In genomic region chr1:24107462-24108225, GRCh38 we compare ENCODE assay signal across 12 cellular contexts. TPM values are rescaled to one million over a fixed set of nuclear protein-coding genes. Genes with fewer than 3 reads are reported as not detected.
DNase-seq lines count a peak whose midpoint lies in the region; ATAC-seq and TF ChIP-seq lines count a peak whose summit lies in the region.
"Had no signal": no experiment of that assay in that cellular context is flagged by ENCODE, and none has a peak within 500 bp of the region (broad histone marks: within the 10 kb centered on the region; RNA-seq: fewer than 3 reads in every experiment).

No MANE protein-coding gene starts in this region.

- H3K27me3 Mint-ChIP-seq in progenitor cell of endocrine pancreas = peaks cover 5% of the 10 kb centered on the region

- H3K36me3 ChIP-seq in GM23248 (ENCODE audit: low read depth) (no peaks in the 10 kb centered on the region), SK-N-SH (replicated peaks in 1 of 2; ENCODE audit: control insufficient read depth in 1 of 2, insufficient read depth in 2 of 2, low read length in 1 of 2) (no peaks in the 10 kb centered on the region)

- H3K4me2 ChIP-seq in GM23248 (ENCODE audit: unreplicated experiment) (peak overlapping the region; percentile 74), SK-N-SH (peak overlapping the region; percentile 35; the same call in 1 of the 2 replicates)

- H3K4me1 ChIP-seq in GM23248 (ENCODE audit: insufficient read depth) (peaks cover 32% of the 10 kb centered on the region), SK-N-SH (ENCODE audit: control insufficient read depth in 1 of 2, insufficient read depth in 2 of 2, low read depth in 1 of 2, low read length in 1 of 2) (peaks cover 10 to 53% of the 10 kb centered on the region in 2 experiments; a peak in 2 of 4 replicates)

- H3K79me2 ChIP-seq in GM23248 (ENCODE audit: insufficient read depth) = no peaks in the 10 kb centered on the region
- no peaks in the 10 kb centered on the region for H3K79me2 ChIP-seq in SK-N-SH (ENCODE audit: insufficient read depth)

- POLR2A ChIA-PET in SK-N-SH (lab: Yijun Ruan, JAX) = no interaction called here

- WGBS in GM23248 (ENCODE audit: low coverage in 1 of 2, low lambda C conversion rate in 2 of 2, missing lambda C conversion rate in 2 of 2), 2 experiments = 43 to 56% methylated on average over 13 to 18 of the region's 18 CpGs
- WGBS in SK-N-SH (ENCODE audit: low lambda C conversion rate) = over 99% methylated on average over 6 of the region's 18 CpGs

- no peak for TF ChIP-seq EP300 in SK-N-SH (IDR thresholded peaks at IDR 0.05; ENCODE audit: borderline replicate concordance in 1 of 2, low read depth in 1 of 2, low read length in 1 of 2)

- no peaks in the 10 kb centered on the region for H4K20me1 ChIP-seq in GM23248 (ENCODE audit: insufficient read depth)
- H4K20me1 ChIP-seq in SK-N-SH (ENCODE audit: insufficient read depth) = no peaks in the 10 kb centered on the region

- no peak overlapping the region for H3K4me3 ChIP-seq in GM23248
- no peak overlapping the region for H3K4me3 ChIP-seq in SK-N-SH (ENCODE audit: low read depth in 2 of 2, low read length in 1 of 2)
- H3K4me3 ChIP-seq in fibroblast of pulmonary artery (replicated peaks; ENCODE audit: low read depth, low read length) = no peak overlapping the region

- no peak for TF ChIP-seq CTCF in SK-N-SH (IDR thresholded peaks at IDR 0.05)
- no peak for TF ChIP-seq CTCF in fibroblast of pulmonary artery (IDR thresholded peaks at IDR 0.05; ENCODE audit: low read length, missing control alignments)
- TF ChIP-seq CTCF in progenitor cell of endocrine pancreas (IDR thresholded peaks at IDR 0.05; ENCODE audit: unreplicated experiment) = no peak

- CTCF ChIA-PET in SK-N-SH (lab: Yijun Ruan, JAX) = no interaction called here

- ATAC-seq in HG02852 (IDR thresholded peaks at IDR 0.05; ENCODE audit: unreplicated experiment) = no peak
- ATAC-seq: activated T-cell treated with anti-CD3 and anti-CD28 coated beads, Interleukin-2, amount 50 U/mL, for 4 hours had no signal

- no peaks in the 10 kb centered on the region for H3K9me3 Mint-ChIP-seq in progenitor cell of endocrine pancreas (ENCODE audit: low read depth)
- H3K9me3 Mint-ChIP-seq: activated T-cell treated with anti-CD3 and anti-CD28 coated beads, Interleukin-2, amount 50 U/mL, for 4 hours had no signal

- no peaks in the 10 kb centered on the region for H3K9me2 ChIP-seq in GM23248 (ENCODE audit: insufficient read depth)
- no peaks in the 10 kb centered on the region for H3K9me2 ChIP-seq in SK-N-SH

- in situ Hi-C loops in GM23248 (cut with MboI) = no loop called here

- no peaks in the 10 kb centered on the region for H3K36me3 Mint-ChIP-seq in progenitor cell of endocrine pancreas (ENCODE audit: insufficient read depth)

- TF ChIP-seq RAD21 in SK-N-SH (IDR thresholded peaks at IDR 0.05; ENCODE audit: low read length) = no peak

- peak; percentile 96 for DNase-seq in GM23248
- DNase-seq in SK-N-SH = no peak
- DNase-seq in fibroblast of pulmonary artery (ENCODE audit: low read depth) = peak; percentile 61
- DNase-seq in progenitor cell of endocrine pancreas (ENCODE audit: low spot score, unreplicated experiment) = no peak
- DNase-seq in NCI-H1105 (lab: John Stamatoyannopoulos, UW) = no peak
- DNase-seq in NCI-H2081 (lab: John Stamatoyannopoulos, UW) = no peak
- DNase-seq in NCI-H146 treated with DMSO at 0.1 percent for 48 hours (lab: John Stamatoyannopoulos, UW; ENCODE audit: unreplicated experiment) = no peak
- DNase-seq: activated T-cell treated with anti-CD3 and anti-CD28 coated beads, Interleukin-2, amount 50 U/mL, for 4 hours; DMS79 treated with DMSO at 0.1 percent for 48 hours; GOT3 had no signal

- no peaks in the 10 kb centered on the region for H3K27me3 ChIP-seq in GM23248 (replicated peaks; ENCODE audit: insufficient read depth)
- H3K27me3 ChIP-seq in SK-N-SH (ENCODE audit: insufficient read depth) = no peaks in the 10 kb centered on the region

- peaks cover 35% of the 10 kb centered on the region for H3K4me1 Mint-ChIP-seq in progenitor cell of endocrine pancreas (ENCODE audit: low read depth)

- H3K9ac ChIP-seq in GM23248 (peak overlapping the region; percentile 78), SK-N-SH (no peak overlapping the region)

- peak overlapping the region; percentile 91 for H3K27ac ChIP-seq in GM23248
- peak overlapping the region in 1 of 2 experiments; percentile 52; a peak in 2 of 4 replicates for H3K27ac ChIP-seq in SK-N-SH (ENCODE audit: low read depth in 2 of 2, low read length in 1 of 2)

- H3F3A ChIP-seq in GM23248 (ENCODE audit: insufficient read depth) = peaks cover 14% of the 10 kb centered on the region
- H3F3A ChIP-seq in SK-N-SH (replicated peaks; ENCODE audit: insufficient read depth) = peaks cover 3% of the 10 kb centered on the region

- H2AFZ ChIP-seq in GM23248 (peak overlapping the region; percentile 81), SK-N-SH (ENCODE audit: low read depth) (peak overlapping the region; percentile 74; the same call in 1 of the 2 replicates)

- H3K27ac Mint-ChIP-seq in progenitor cell of endocrine pancreas = peak overlapping the region; percentile 89

- no peak overlapping the region for H3K4me3 Mint-ChIP-seq in progenitor cell of endocrine pancreas (ENCODE audit: low read depth)
- H3K4me3 Mint-ChIP-seq: activated T-cell treated with anti-CD3 and anti-CD28 coated beads, Interleukin-2, amount 50 U/mL, for 4 hours had no signal

- H3K9me3 ChIP-seq in GM23248 (ENCODE audit: low read depth) (no peaks in the 10 kb centered on the region), SK-N-SH (no peaks in the 10 kb centered on the region)

TF ChIP-seq in SK-N-SH, 30 proteins besides CTCF, POLR2A, EP300 and RAD21:
- TF ChIP-seq EZH2phosphoT487 (IDR thresholded peaks at IDR 0.05; ENCODE audit: borderline replicate concordance, low read depth) = no peak
- peak; percentile 21; the same call in 1 of the 2 replicates for TF ChIP-seq NFIC (IDR thresholded peaks at IDR 0.05; ENCODE audit: borderline replicate concordance)
- peak; percentile 37; the same call in 1 of the 2 replicates for TF ChIP-seq FOSL2 (IDR thresholded peaks at IDR 0.05; ENCODE audit: borderline replicate concordance, low read depth)

RNA-seq across cellular contexts. Expression of gene MYOM3, which starts 4.3 kb away (rescaled TPM):
- total RNA-seq in GM23248 (2014; rRNA removed; shearing (Covaris generic)) = 1.0 and 1.4 TPM in 2 replicates
- polyA plus RNA-seq in GM23248 (2016; fragmentation: Nextera tagmentation; extraction: Ambion mirVana) = 0.76 and 1.2 TPM in 2 replicates
- polyA plus RNA-seq in SK-N-SH (2012; rRNA removed) = 0.02 and 0.05 TPM in 2 replicates
- polyA plus RNA-seq in SK-N-SH (2012; cell fraction: cytosol; rRNA removed) = 0.04 and 0.05 TPM in 2 replicates
- 0.08 TPM in 2 replicates for polyA plus RNA-seq in SK-N-SH (2012; cell fraction: nucleus; rRNA removed)
- 0.62 and 0.84 TPM in 2 replicates for total RNA-seq in progenitor cell of endocrine pancreas
- total RNA-seq: activated T-cell treated with anti-CD3 and anti-CD28 coated beads, Interleukin-2, amount 50 U/mL, for 4 hours had no signal
- polyA plus RNA-seq: neural cell had no signal

RNA-seq across cellular contexts. Expression of gene IL22RA1, which starts 35.3 kb away (rescaled TPM):
- total RNA-seq in GM23248 (2014; rRNA removed; shearing (Covaris generic)) = not detected in 2 replicates
- polyA plus RNA-seq in GM23248 (2016; fragmentation: Nextera tagmentation; extraction: Ambion mirVana) = 0.21 TPM in 1 of 2 replicates, not detected in the other
- polyA plus RNA-seq in SK-N-SH (2012; rRNA removed) = 0.03 and 0.05 TPM in 2 replicates
- not detected in 2 replicates for polyA plus RNA-seq in SK-N-SH (2012; cell fraction: cytosol; rRNA removed)
- 0.02 TPM in 2 replicates for polyA plus RNA-seq in SK-N-SH (2012; cell fraction: nucleus; rRNA removed)
- total RNA-seq in progenitor cell of endocrine pancreas = 0.13 and 0.26 TPM in 2 replicates
- polyA plus RNA-seq: neural cell had no signal

Comparison
In these comparisons a context has a peak if more than half of its experiments do, and no peak if none do; other contexts are left out.
1. DNase-seq: peak in GM23248 (single experiment) and fibroblast of pulmonary artery (single experiment); none in SK-N-SH (single experiment), progenitor cell of endocrine pancreas (single experiment), NCI-H1105 (single experiment), NCI-H2081 (0 of 2) and NCI-H146 treated with DMSO at 0.1 percent for 48 hours (single experiment).